In genomic region chr12:93102744-93103143, GRCh38 we compare ENCODE assay signal across 22 cellular contexts.
"Had no signal": no experiment of that assay in that cellular context is flagged by ENCODE, and none has a peak within 500 bp of the region (broad histone marks: within the 10 kb centered on the region; RNA-seq: fewer than 3 reads in every experiment).

No MANE protein-coding gene starts in this region.

- H2AFZ ChIP-seq: neural progenitor cell had no signal

- H3K4me2 ChIP-seq: neural progenitor cell had no signal

- H3K36me3 ChIP-seq: left lung, neural progenitor cell, right atrium auricular region, tibial artery had no signal

- H3K27me3 ChIP-seq: left lung, neural progenitor cell, right atrium auricular region, tibial artery had no signal

- DNase-seq: activated CD4-positive, alpha-beta T cell treated with anti-CD3 and anti-CD28 coated beads for 1 hour; activated CD4-positive, alpha-beta T cell treated with anti-CD3 and anti-CD28 coated beads, Interleukin-2, amount 50 U/mL, for 1 hour; activated CD8-positive, alpha-beta T cell treated with anti-CD3 and anti-CD28 coated beads, Interleukin-2, amount 10 ng/mL, durations not matched to agents 7 days and 5 days; activated gamma-delta T cell; aorta; caudate nucleus; effector CD4-positive, alpha-beta T cell; erythroblast; head of caudate nucleus; kidney; left lung; posterior cingulate gyrus; stimulated activated CD4-positive, alpha-beta T cell treated with anti-CD3 and anti-CD28 coated beads, Interleukin-1b, Interleukin-23, amount 100 ng/mL, for 48 hours; substantia nigra; tibial artery had no signal

- H3K9me3 ChIP-seq: left lung, right atrium auricular region, tibial artery had no signal

- H3K9ac ChIP-seq: neural progenitor cell had no signal

- FAIRE-seq: frontal cortex, kidney, TTC549, urothelium cell line had no signal

- H3K4me3 ChIP-seq: left lung, neural progenitor cell, right atrium auricular region, skin epidermis, tibial artery had no signal

- H3K4me1 ChIP-seq: left lung, right atrium auricular region had no signal

- H3K27ac ChIP-seq: left lung, neural progenitor cell, right atrium auricular region, skin epidermis had no signal

- ATAC-seq: activated CD8-positive, alpha-beta T cell treated with anti-CD3 and anti-CD28 coated beads, Interleukin-2, amount 10 ng/mL, durations not matched to agents 7 days and 5 days; left lung; SK-N-SH treated with all-trans-retinoic acid at 6 μM for 48 hours had no signal
